ENCODE assay signal across 8 cellular contexts in genomic region chr1:26694597-26695416, GRCh38. TPM values are rescaled to one million over a fixed set of nuclear protein-coding genes. Genes with fewer than 3 reads are reported as not detected.
DNase-seq lines count a peak whose midpoint lies in the region; ATAC-seq and TF ChIP-seq lines count a peak whose summit lies in the region.

No MANE protein-coding gene starts in this region.

- H3K4me1 ChIP-seq in ACC112 (ENCODE audit: control insufficient read depth, insufficient read depth, low read length, unreplicated experiment): peaks cover 45% of the 10 kb centered on the region
- H3K4me1 ChIP-seq in adipocyte (ENCODE audit: control insufficient read depth, insufficient read depth, low read length): peaks cover 52% of the 10 kb centered on the region
- H3K4me1 ChIP-seq in right lobe of liver: peaks cover 6 to 52% (median 21%) of the 10 kb centered on the region in 4 donors
- H3K4me1 ChIP-seq in upper lobe of left lung: peaks cover 39 to 54% (median 45%) of the 10 kb centered on the region in 4 donors

- no peak for TF ChIP-seq EP300 in upper lobe of left lung (IDR thresholded peaks at IDR 0.05)

- peak overlapping the region; percentile 89 for H3K9ac ChIP-seq in adipocyte (ENCODE audit: low read length)

- H3K27ac ChIP-seq in ACC112 (ENCODE audit: low read depth, low read length) (peak overlapping the region; percentile 91), HL-60 (replicated peaks) (peak overlapping the region; percentile 97), right lobe of liver (peak overlapping the region; percentile 96 to 97 (median 97)), upper lobe of left lung (peak overlapping the region; percentile 96 to 100 (median 97))

- H3K27me3 ChIP-seq in ACC112 (ENCODE audit: insufficient read depth, low read length) (no peaks in the 10 kb centered on the region), HL-60 (ENCODE audit: insufficient read depth, poor library complexity, severe bottlenecking) (no peaks in the 10 kb centered on the region), adipocyte (replicated peaks; ENCODE audit: control insufficient read depth, insufficient read depth, low read length) (no peaks in the 10 kb centered on the region), right lobe of liver (no peaks in the 10 kb centered on the region), upper lobe of left lung (peaks cover 0 to 2% (median 0%) of the 10 kb centered on the region in 4 donors)

- no peak for DNase-seq in HL-60 (ENCODE audit: low read depth in 1 of 2, low spot score in 1 of 2)
- DNase-seq in adipocyte (ENCODE audit: low read depth): no peak
- DNase-seq in right lobe of liver: no peak
- no peak for DNase-seq in upper lobe of left lung
- DNase-seq in epidermal melanocyte (ENCODE audit: insufficient read length, low spot score): no peak
- no peak for DNase-seq in effector CD8-positive, alpha-beta T cell (lab: John Stamatoyannopoulos, UW)
- no peak for DNase-seq in T1000 (lab: John Stamatoyannopoulos, UW)

- TF ChIP-seq CTCF in HL-60 (IDR thresholded peaks at IDR 0.05; ENCODE audit: insufficient read depth, low read length) (no peak), right lobe of liver (IDR thresholded peaks at IDR 0.05) (no peak), upper lobe of left lung (IDR thresholded peaks at IDR 0.05) (no peak)

- H3K4me3 ChIP-seq in ACC112 (ENCODE audit: low read depth, low read length): peak overlapping the region; percentile 83
- peak overlapping the region; percentile 42 for H3K4me3 ChIP-seq in HL-60 (replicated peaks; ENCODE audit: insufficient read depth, low read length)
- H3K4me3 ChIP-seq in adipocyte (ENCODE audit: low read length): peak overlapping the region; percentile 82
- H3K4me3 ChIP-seq in right lobe of liver: peak overlapping the region; percentile 72 to 87 (median 75)
- peak overlapping the region; percentile 46 to 95 (median 90) for H3K4me3 ChIP-seq in upper lobe of left lung

- peak overlapping the region; percentile 92 for H2AFZ ChIP-seq in ACC112 (ENCODE audit: low read length, unreplicated experiment)

- intact Hi-C loops in right lobe of liver (cut with DNase I): no loop called here

- TF ChIP-seq POLR2A in right lobe of liver (IDR thresholded peaks at IDR 0.05) (no peak), upper lobe of left lung (IDR thresholded peaks at IDR 0.05) (no peak)

- no peaks in the 10 kb centered on the region for H3K36me3 ChIP-seq in ACC112 (ENCODE audit: insufficient read depth, low read length)
- H3K36me3 ChIP-seq in adipocyte (ENCODE audit: control insufficient read depth, insufficient read depth, low read length, severe bottlenecking): no peaks in the 10 kb centered on the region
- H3K36me3 ChIP-seq in right lobe of liver: no peaks in the 10 kb centered on the region
- no peaks in the 10 kb centered on the region for H3K36me3 ChIP-seq in upper lobe of left lung

- 11% methylated on average over 14 of the region's 19 CpGs for WGBS in right lobe of liver (ENCODE audit: insufficient coverage, low coverage, low lambda C conversion rate, missing lambda C conversion rate)
- 10 to 11% methylated on average over 17 to 19 of the region's 19 CpGs for WGBS in upper lobe of left lung, 2 donors

- H3K9me3 ChIP-seq in adipocyte (ENCODE audit: control insufficient read depth, low read length) (no peaks in the 10 kb centered on the region), right lobe of liver (no peaks in the 10 kb centered on the region), upper lobe of left lung (no peaks in the 10 kb centered on the region)

- peaks cover 47% of the 10 kb centered on the region for H3K79me2 ChIP-seq in ACC112 (ENCODE audit: control insufficient read depth, insufficient read depth, low read length, unreplicated experiment)

- ATAC-seq in right lobe of liver (no peak), upper lobe of left lung (ENCODE audit: low FRiP score in 2 of 2) (no peak)

RNA-seq across cellular contexts. Expression of gene ARID1A, which starts 1.0 kb away (rescaled TPM):
- total RNA-seq in right lobe of liver (10 to 100 TPM; 22.2 to 36.4 (median 29.4) TPM), upper lobe of left lung (100 to 1,000 TPM in 1 of 6 donors, 10 to 100 TPM in 5; 61.3 to 102 (median 70.5) TPM)
